ENCODE assay signal across 8 cellular contexts in genomic region chr16:66872927-66873684, GRCh38. TPM values are rescaled to one million over a fixed set of nuclear protein-coding genes. Genes with fewer than 3 reads are reported as not detected.
A peak's percentile ranks its signal among the peaks of the same experiment; 100 is the strongest.
DNase-seq lines count a peak whose midpoint lies in the region; ATAC-seq and TF ChIP-seq lines count a peak whose summit lies in the region.

No MANE protein-coding gene starts in this region.

- CTCF ChIA-PET in CD4-positive, alpha-beta memory T cell (lab: Charles Lee; ENCODE audit: partially characterized antibody), result interaction anchor here (0.6 to 3.7 kb wide), 18 partner anchors 9 to 515 kb away, joined by 3 to 32 read pairs (median 5); partner anchors contain the start of gene NAE1

- H3K36me3 Mint-ChIP-seq in CD4-positive, alpha-beta memory T cell, result no peaks in the 10 kb centered on the region
- H3K36me3 Mint-ChIP-seq in endodermal cell (ENCODE audit: low read depth), result no peaks in the 10 kb centered on the region

- H3K56ac ChIP-seq in mesendoderm (ENCODE audit: low read length), result peak overlapping the region; percentile 83

- H2BK15ac ChIP-seq in mesendoderm (replicated peaks; ENCODE audit: low read depth), result no peak overlapping the region

- peak overlapping the region; percentile 75 to 95 (median 86) for H3K27ac Mint-ChIP-seq in CD4-positive, alpha-beta memory T cell
- peak overlapping the region; percentile 45 for H3K27ac Mint-ChIP-seq in endodermal cell

- H3K79me2 ChIP-seq in mesendoderm (ENCODE audit: control insufficient read depth, insufficient read depth, low read length), result no peaks in the 10 kb centered on the region

- ATAC-seq in GM19372 (IDR thresholded peaks at IDR 0.05; ENCODE audit: low read depth, unreplicated experiment) (peak; percentile 96), HG03521 (IDR thresholded peaks at IDR 0.05; ENCODE audit: unreplicated experiment) (peak; percentile 76)

- H3K4me1 ChIP-seq in CD4-positive, alpha-beta memory T cell (ENCODE audit: insufficient read depth, low read length), result peaks cover 23% of the 10 kb centered on the region
- H3K4me1 ChIP-seq in endodermal cell (ENCODE audit: control insufficient read depth, insufficient read depth, low read length), result no peaks in the 10 kb centered on the region
- no peaks in the 10 kb centered on the region for H3K4me1 ChIP-seq in mesendoderm (ENCODE audit: control insufficient read depth, low read depth, low read length)

- TF ChIP-seq CTCF in endodermal cell (conservative IDR thresholded peaks at IDR 0.05), result peak; percentile 98

- no peaks in the 10 kb centered on the region for H3K9me3 ChIP-seq in CD4-positive, alpha-beta memory T cell (ENCODE audit: control insufficient read depth in 1 of 2, low read length in 2 of 2)
- H3K9me3 ChIP-seq in endodermal cell (ENCODE audit: control insufficient read depth, low read length), result no peaks in the 10 kb centered on the region

- H3K4me3 ChIP-seq in CD4-positive, alpha-beta memory T cell (ENCODE audit: low read length in 2 of 2), result peak overlapping the region in 1 of 2 donors; percentile 52
- peak overlapping the region; percentile 61 for H3K4me3 ChIP-seq in endodermal cell (ENCODE audit: low read length)
- no peak overlapping the region for H3K4me3 ChIP-seq in mesendoderm (ENCODE audit: low read length)

- no peaks in the 10 kb centered on the region for H3K27me3 ChIP-seq in CD4-positive, alpha-beta memory T cell (ENCODE audit: insufficient read depth, low read length)
- H3K27me3 ChIP-seq in endodermal cell (ENCODE audit: control insufficient read depth, insufficient read depth, low read length, poor library complexity, severe bottlenecking), result no peaks in the 10 kb centered on the region
- H3K27me3 ChIP-seq in mesendoderm (ENCODE audit: insufficient read depth, low read length, poor library complexity), result no peaks in the 10 kb centered on the region

- intact Hi-C loops in CD4-positive, alpha-beta memory T cell (cut with micrococcal nuclease), result loop anchor here (2.0 kb wide), 4 partner anchors 42 to 320 kb away; partner anchors contain the start of genes CES2, CIAO2B, CKLF and NAE1

- 14 to 17% methylated on average over 19 to 40 of the region's 40 CpGs for WGBS in endodermal cell (ENCODE audit: insufficient coverage in 1 of 2, insufficient read length in 1 of 2), 2 experiments
- WGBS in mesendoderm (ENCODE audit: extremely low coverage, insufficient coverage, low lambda C conversion rate), result no CpG with 5 or more reads among the region's 40 CpGs

- H3K4me1 Mint-ChIP-seq in CD4-positive, alpha-beta memory T cell, result peaks cover 18 to 37% (median 23%) of the 10 kb centered on the region in 4 donors
- peaks cover 5% of the 10 kb centered on the region for H3K4me1 Mint-ChIP-seq in endodermal cell

- peak overlapping the region; percentile 61 to 90 (median 82) for H3K4me3 Mint-ChIP-seq in CD4-positive, alpha-beta memory T cell
- peak overlapping the region; percentile 54 for H3K4me3 Mint-ChIP-seq in endodermal cell

- DNase-seq in CD4-positive, alpha-beta memory T cell, result peak; percentile 80 to 94 (median 82)
- DNase-seq in NOMO-1 (lab: John Stamatoyannopoulos, UW; ENCODE audit: unreplicated experiment in 2 of 2), result peak; percentile 98 to 100
- DNase-seq in activated CD8-positive, alpha-beta memory T cell treated with anti-CD3 and anti-CD28 coated beads for 48 hours (ENCODE audit: low read depth in 2 of 3, low spot score in 2 of 3), result peak; percentile 87 to 92 (median 89)
- DNase-seq in endodermal cell, result peak; percentile 97
- DNase-seq in mesendoderm, result peak; percentile 96
- peak; percentile 79 for DNase-seq in stimulated activated CD8-positive, alpha-beta memory T cell treated with anti-CD3 and anti-CD28 coated beads, Interleukin-12 subunit alpha, Interleukin-12 subunit beta, amount 100 ng/mL, for 4 hours (ENCODE audit: low read depth)

- H2BK120ac ChIP-seq in mesendoderm (ENCODE audit: low read depth, low read length), result no peak overlapping the region

- H3K18ac ChIP-seq in mesendoderm (ENCODE audit: low read length), result no peak overlapping the region

- H2AK5ac ChIP-seq in mesendoderm (ENCODE audit: low read length), result no peak overlapping the region

- no peak overlapping the region for H2BK5ac ChIP-seq in mesendoderm (ENCODE audit: low read length)

- H3K4me2 ChIP-seq in mesendoderm (ENCODE audit: low read length), result peak overlapping the region; percentile 44

- H3K9ac ChIP-seq in endodermal cell (ENCODE audit: extremely low read depth, low read length, poor library complexity, severe bottlenecking) (no peak overlapping the region), mesendoderm (ENCODE audit: low read length) (peak overlapping the region; percentile 64)

- H3K9me3 Mint-ChIP-seq in CD4-positive, alpha-beta memory T cell, result no peaks in the 10 kb centered on the region
- H3K9me3 Mint-ChIP-seq in endodermal cell, result no peaks in the 10 kb centered on the region

- no peak overlapping the region for H4K8ac ChIP-seq in mesendoderm (ENCODE audit: low read depth, low read length)

- H3K4ac ChIP-seq in mesendoderm (ENCODE audit: low read depth, low read length), result no peak overlapping the region

- H3K27me3 Mint-ChIP-seq in CD4-positive, alpha-beta memory T cell, result no peaks in the 10 kb centered on the region
- H3K27me3 Mint-ChIP-seq in endodermal cell (ENCODE audit: insufficient read depth), result peaks cover 12% of the 10 kb centered on the region

- H3K79me1 ChIP-seq in mesendoderm (ENCODE audit: low read length), result no peaks in the 10 kb centered on the region

- H3K36me3 ChIP-seq in CD4-positive, alpha-beta memory T cell (ENCODE audit: insufficient read depth, low read length), result no peaks in the 10 kb centered on the region
- H3K36me3 ChIP-seq in endodermal cell (ENCODE audit: control insufficient read depth, insufficient read depth, low read length), result no peaks in the 10 kb centered on the region
- H3K36me3 ChIP-seq in mesendoderm (ENCODE audit: control insufficient read depth, insufficient read depth, low read length), result no peaks in the 10 kb centered on the region

- H3K27ac ChIP-seq in CD4-positive, alpha-beta memory T cell (ENCODE audit: low read depth, low read length), result peak overlapping the region; percentile 36
- H3K27ac ChIP-seq in endodermal cell (ENCODE audit: low read depth, low read length) (no peak overlapping the region), mesendoderm (ENCODE audit: low read depth, low read length) (no peak overlapping the region)

- no peak overlapping the region for H4K5ac ChIP-seq in mesendoderm (ENCODE audit: low read length)

- H3K23ac ChIP-seq in mesendoderm (ENCODE audit: low read length), result no peak overlapping the region

- POLR2A ChIA-PET in CD4-positive, alpha-beta memory T cell (lab: Charles Lee; ENCODE audit: partially characterized antibody), result interaction anchor here (0.9 to 1.5 kb wide), 8 partner anchors 10 to 321 kb away, joined by 3 to 15 read pairs (median 3); partner anchors contain the start of genes CKLF, DYNC1LI2 and NAE1

RNA-seq across cellular contexts. Expression of gene PDP2, which starts 7.2 kb away (rescaled TPM):
- total RNA-seq in CD4-positive, alpha-beta memory T cell, result 10 to 100 TPM; 16.3 to 19.3 TPM
- polyA plus RNA-seq in CD4-positive, alpha-beta memory T cell, result 1 to 10 TPM; 2.4 to 4.0 TPM
- 10 to 100 TPM; 23.1 to 31.5 TPM for total RNA-seq in endodermal cell
- polyA plus RNA-seq in endodermal cell (2013, experiment 1 of 2), result 11.4 TPM
- polyA plus RNA-seq in endodermal cell (2013, experiment 2 of 2), result 12.5 TPM
- polyA plus RNA-seq in mesendoderm (2013, experiment 1 of 2), result 5.9 TPM
- 6.1 TPM for polyA plus RNA-seq in mesendoderm (2013, experiment 2 of 2)

RNA-seq across cellular contexts. Expression of gene CA7, which starts 28.9 kb away (rescaled TPM):
- not detected for total RNA-seq in CD4-positive, alpha-beta memory T cell
- polyA plus RNA-seq in CD4-positive, alpha-beta memory T cell, result not detected
- total RNA-seq in endodermal cell, result not detected
- polyA plus RNA-seq in endodermal cell (2013, experiment 1 of 2), result 0.36 TPM
- not detected for polyA plus RNA-seq in endodermal cell (2013, experiment 2 of 2)
- 0.32 TPM for polyA plus RNA-seq in mesendoderm (2013, experiment 1 of 2)
- polyA plus RNA-seq in mesendoderm (2013, experiment 2 of 2), result 0.18 TPM

RNA-seq across cellular contexts. Expression of gene NAE1, which starts 42.3 kb away (rescaled TPM):
- total RNA-seq in CD4-positive, alpha-beta memory T cell, result 10 to 100 TPM; 93.8 to 95.3 TPM
- 100 to 1,000 TPM in 1 of 2 donors, 10 to 100 TPM in 1; 70.4 to 101 TPM for polyA plus RNA-seq in CD4-positive, alpha-beta memory T cell
- total RNA-seq in endodermal cell, result 100 to 1,000 TPM; 129 to 166 TPM
- polyA plus RNA-seq in endodermal cell (2013, experiment 1 of 2), result 141 TPM
- polyA plus RNA-seq in endodermal cell (2013, experiment 2 of 2), result 140 TPM
- 269 TPM for polyA plus RNA-seq in mesendoderm (2013, experiment 1 of 2)
- 258 TPM for polyA plus RNA-seq in mesendoderm (2013, experiment 2 of 2)

RNA-seq across cellular contexts. Expression of gene CDH16, which starts 45.6 kb away (rescaled TPM):
- not detected for total RNA-seq in CD4-positive, alpha-beta memory T cell
- not detected for polyA plus RNA-seq in CD4-positive, alpha-beta memory T cell
- total RNA-seq in endodermal cell, result not detected
- not detected for polyA plus RNA-seq in endodermal cell (2013, experiment 1 of 2)
- not detected for polyA plus RNA-seq in endodermal cell (2013, experiment 2 of 2)
- polyA plus RNA-seq in mesendoderm (2013, experiment 1 of 2), result not detected
- not detected for polyA plus RNA-seq in mesendoderm (2013, experiment 2 of 2)

RNA-seq across cellular contexts. Expression of gene RRAD, which starts 52.2 kb away (rescaled TPM):
- total RNA-seq in CD4-positive, alpha-beta memory T cell, result under 1 TPM; 0.29 to 0.58 TPM
- polyA plus RNA-seq in CD4-positive, alpha-beta memory T cell, result not detected
- under 1 TPM in 1 of 2 donors, not detected in 1; 0.55 TPM for total RNA-seq in endodermal cell
- 0.53 TPM for polyA plus RNA-seq in endodermal cell (2013, experiment 1 of 2)
- 0.46 TPM for polyA plus RNA-seq in endodermal cell (2013, experiment 2 of 2)
- 0.06 TPM for polyA plus RNA-seq in mesendoderm (2013, experiment 1 of 2)
- polyA plus RNA-seq in mesendoderm (2013, experiment 2 of 2), result 0.04 TPM
